Comparison of ENCODE assay signal across 8 cellular contexts in genomic region chr14:53218161-53218560, GRCh38.
DNase-seq lines count a peak whose midpoint lies in the region; ATAC-seq and TF ChIP-seq lines count a peak whose summit lies in the region.

No MANE protein-coding gene starts in this region.

- H3K27ac ChIP-seq in OCI-LY3 (ENCODE audit: low read length) (no peak overlapping the region), psoas muscle (no peak overlapping the region), aorta (ENCODE audit: low read depth in 1 of 2, low read length in 2 of 2) (no peak overlapping the region)

- TF ChIP-seq CTCF in OCI-LY3 (IDR thresholded peaks at IDR 0.05; ENCODE audit: low read depth, low read length) (no peak), epithelial cell of proximal tubule (conservative IDR thresholded peaks at IDR 0.05; ENCODE audit: low read depth, low read length) (no peak), psoas muscle (IDR thresholded peaks at IDR 0.05) (no peak)

- peak overlapping the region; percentile 87 for H3K4me3 ChIP-seq in OCI-LY3 (ENCODE audit: low read length)
- H3K4me3 ChIP-seq in epithelial cell of proximal tubule (ENCODE audit: low read depth, low read length): peak overlapping the region; percentile 61
- peak overlapping the region; percentile 72 for H3K4me3 ChIP-seq in psoas muscle
- H3K4me3 ChIP-seq in aorta (ENCODE audit: low read length in 2 of 2): peak overlapping the region in 1 of 2 donors; percentile 38

- ATAC-seq in psoas muscle (no peak), aorta (ENCODE audit: low FRiP score) (no peak)

- DNase-seq in EL (peak; percentile 1), epithelial cell of proximal tubule (ENCODE audit: low read depth) (no peak), psoas muscle (no peak), aorta (no peak), Ammon's horn (ENCODE audit: low spot score) (no peak), SHP77 (lab: John Stamatoyannopoulos, UW) (no peak), SKM-1 treated with dmso at 0.1 percent for 144 hours (lab: John Stamatoyannopoulos, UW; ENCODE audit: unreplicated experiment) (no peak)

- 83 to 88% (median 84%) methylated on average over 2 of the region's 2 CpGs for WGBS in psoas muscle, 3 donors
- WGBS in aorta, 2 donors: 68 to 73% methylated on average over 2 of the region's 2 CpGs

- H4K20me1 ChIP-seq in OCI-LY3 (ENCODE audit: insufficient read depth, low read length): no peaks in the 10 kb centered on the region

- H3K9ac ChIP-seq in OCI-LY3 (ENCODE audit: low read length): peak overlapping the region; percentile 71

- no peaks in the 10 kb centered on the region for H3K36me3 ChIP-seq in OCI-LY3 (replicated peaks; ENCODE audit: low read depth, low read length)
- no peaks in the 10 kb centered on the region for H3K36me3 ChIP-seq in psoas muscle (ENCODE audit: insufficient read depth in 1 of 2, low read depth in 1 of 2)
- no peaks in the 10 kb centered on the region for H3K36me3 ChIP-seq in aorta (ENCODE audit: control insufficient read depth in 1 of 2, insufficient read depth in 2 of 2, low read length in 1 of 2)

- no peaks in the 10 kb centered on the region for H3K4me1 ChIP-seq in OCI-LY3 (ENCODE audit: low read length)
- no peaks in the 10 kb centered on the region for H3K4me1 ChIP-seq in psoas muscle
- no peaks in the 10 kb centered on the region for H3K4me1 ChIP-seq in aorta (ENCODE audit: control insufficient read depth in 1 of 2, insufficient read depth in 2 of 2, low read length in 2 of 2)

- intact Hi-C loops in psoas muscle (cut with DNase I) (no loop called here), aorta (cut with DNase I) (no loop called here)

- no peaks in the 10 kb centered on the region for H3K79me2 ChIP-seq in OCI-LY3 (ENCODE audit: low read length)

- peak overlapping the region; percentile 92 for H2AFZ ChIP-seq in OCI-LY3 (ENCODE audit: low read depth, low read length)

- peak overlapping the region; percentile 72 for H3K4me2 ChIP-seq in OCI-LY3 (ENCODE audit: low read length)

- H3K9me3 ChIP-seq in OCI-LY3 (ENCODE audit: insufficient read depth, low read length): no peaks in the 10 kb centered on the region
- no peaks in the 10 kb centered on the region for H3K9me3 ChIP-seq in psoas muscle
- H3K9me3 ChIP-seq in aorta (ENCODE audit: control insufficient read depth, low read length): no peaks in the 10 kb centered on the region

- H3K27me3 ChIP-seq in OCI-LY3 (ENCODE audit: low read depth, low read length) (no peaks in the 10 kb centered on the region), psoas muscle (ENCODE audit: insufficient read depth in 3 of 3, low read length in 2 of 3) (no peaks in the 10 kb centered on the region), aorta (ENCODE audit: control insufficient read depth in 1 of 2, insufficient read depth in 2 of 2, low read length in 1 of 2) (no peaks in the 10 kb centered on the region)
